Comparison of ENCODE assay signal across 24 cellular contexts in genomic region chr4:95114521-95114920, GRCh38.
A peak's percentile ranks its signal among the peaks of the same experiment; 100 is the strongest.
DNase-seq lines count a peak whose midpoint lies in the region; ATAC-seq and TF ChIP-seq lines count a peak whose summit lies in the region.
"Had no signal": no experiment of that assay in that cellular context is flagged by ENCODE, and none has a peak within 500 bp of the region (broad histone marks: within the 10 kb centered on the region; RNA-seq: fewer than 3 reads in every experiment).

No MANE protein-coding gene starts in this region.

- intact Hi-C loops in activated naive CD4-positive, alpha-beta T cell treated with anti-CD3 and anti-CD28 coated beads for 36 hours (cut with micrococcal nuclease): no loop called here
- intact Hi-C loops in esophagus squamous epithelium (cut with DNase I): no loop called here

- H3K36me3 ChIP-seq in esophagus squamous epithelium: no peaks in the 10 kb centered on the region
- H3K36me3 ChIP-seq: BLaER1 treated with 17β-estradiol and CSF1 and Interleukin-3, amounts not matched to agents 10 nM and 100 nM; Peyer's patch had no signal

- H3K27me3 Mint-ChIP-seq in activated naive CD4-positive, alpha-beta T cell treated with anti-CD3 and anti-CD28 coated beads for 36 hours (ENCODE audit: low read depth): no peaks in the 10 kb centered on the region
- H3K27me3 Mint-ChIP-seq: CD4-positive, alpha-beta T cell had no signal

- ATAC-seq in GM18502 (IDR thresholded peaks at IDR 0.05; ENCODE audit: poor library complexity, unreplicated experiment): no peak

- no peak for TF ChIP-seq POLR2A in esophagus squamous epithelium (IDR thresholded peaks at IDR 0.05)

- no peaks in the 10 kb centered on the region for H3K9me3 Mint-ChIP-seq in activated naive CD4-positive, alpha-beta T cell treated with anti-CD3 and anti-CD28 coated beads for 36 hours
- H3K9me3 Mint-ChIP-seq: CD4-positive, alpha-beta T cell had no signal

- H3K4me3 ChIP-seq in fibroblast of mammary gland (ENCODE audit: control insufficient read depth, low read depth, low read length): no peak overlapping the region
- H3K4me3 ChIP-seq in esophagus squamous epithelium: no peak overlapping the region
- H3K4me3 ChIP-seq: BLaER1 treated with 17β-estradiol and CSF1 and Interleukin-3, amounts not matched to agents 10 nM and 100 nM; Peyer's patch had no signal

- CTCF ChIA-PET in activated naive CD4-positive, alpha-beta T cell treated with anti-CD3 and anti-CD28 coated beads for 36 hours (lab: Charles Lee): no interaction called here

- H3K36me3 Mint-ChIP-seq in activated naive CD4-positive, alpha-beta T cell treated with anti-CD3 and anti-CD28 coated beads for 36 hours (ENCODE audit: low read depth): no peaks in the 10 kb centered on the region

- WGBS in esophagus squamous epithelium, 2 donors: 72 to 74% methylated on average over 3 of the region's 3 CpGs

- no peak overlapping the region for H3K4me3 Mint-ChIP-seq in activated naive CD4-positive, alpha-beta T cell treated with anti-CD3 and anti-CD28 coated beads for 36 hours
- H3K4me3 Mint-ChIP-seq: CD4-positive, alpha-beta T cell had no signal

- H3K4me1 ChIP-seq in esophagus squamous epithelium: no peaks in the 10 kb centered on the region
- H3K4me1 ChIP-seq: BLaER1 treated with 17β-estradiol and CSF1 and Interleukin-3, amounts not matched to agents 10 nM and 100 nM; Peyer's patch had no signal

- no peaks in the 10 kb centered on the region for H3K4me1 Mint-ChIP-seq in activated naive CD4-positive, alpha-beta T cell treated with anti-CD3 and anti-CD28 coated beads for 36 hours (ENCODE audit: low read depth)

- H3K27ac ChIP-seq in VCaP (peak overlapping the region; percentile 25), esophagus squamous epithelium (no peak overlapping the region)
- H3K27ac ChIP-seq: BLaER1 treated with 17β-estradiol and CSF1 and Interleukin-3, amounts not matched to agents 10 nM and 100 nM; Peyer's patch had no signal

- TF ChIP-seq CTCF in VCaP (conservative IDR thresholded peaks at IDR 0.05): no peak
- no peak for TF ChIP-seq CTCF in fibroblast of mammary gland (conservative IDR thresholded peaks at IDR 0.05; ENCODE audit: control insufficient read depth, insufficient read depth, low read depth, low read length)
- TF ChIP-seq CTCF in esophagus squamous epithelium (IDR thresholded peaks at IDR 0.05): no peak

- peak; percentile 19 for DNase-seq in activated naive CD4-positive, alpha-beta T cell treated with anti-CD3 and anti-CD28 coated beads for 36 hours
- DNase-seq in activated naive CD4-positive, alpha-beta T cell treated with Interleukin-2 at 50 U/mL for 16 hours: no peak
- DNase-seq in fibroblast of mammary gland (ENCODE audit: low read depth) (peak; percentile 19), DMS153 (lab: John Stamatoyannopoulos, UW) (no peak), activated T-cell treated with anti-CD3 and anti-CD28 coated beads for 4 hours (no peak), esophagus squamous epithelium (lab: John Stamatoyannopoulos, UW) (no peak)
- DNase-seq: AML-193; CD4-positive, alpha-beta T cell; COR-L47; DMS79 treated with DMSO at 0.1 percent for 48 hours; GF-D8; HCEC 1CT; Karpas-422; NCI-H1092; NCI-H1417 treated with DMSO at 0.1 percent for 48 hours; NCI-H1694 treated with DMSO at 0.1 percent for 48 hours; NCI-H2081; NCI-H2227 treated with DMSO at 0.1 percent for 48 hours; NCI-H526 treated with DMSO at 0.1 percent for 48 hours; Peyer's patch; SHP77 treated with DMSO at 0.1 percent for 48 hours had no signal

- no peak overlapping the region for H3K27ac Mint-ChIP-seq in activated naive CD4-positive, alpha-beta T cell treated with anti-CD3 and anti-CD28 coated beads for 36 hours
- H3K27ac Mint-ChIP-seq: CD4-positive, alpha-beta T cell had no signal

- H3K9me3 ChIP-seq in esophagus squamous epithelium: no peaks in the 10 kb centered on the region
- H3K9me3 ChIP-seq: BLaER1 treated with 17β-estradiol and CSF1 and Interleukin-3, amounts not matched to agents 10 nM and 100 nM; Peyer's patch had no signal

- H3K27me3 ChIP-seq in esophagus squamous epithelium: no peaks in the 10 kb centered on the region
- H3K27me3 ChIP-seq: BLaER1 treated with 17β-estradiol and CSF1 and Interleukin-3, amounts not matched to agents 10 nM and 100 nM; Peyer's patch had no signal

Comparison
In these comparisons a context has a peak if more than half of its experiments do, and no peak if none do; other contexts are left out.
1. DNase-seq: peak in activated naive CD4-positive, alpha-beta T cell treated with anti-CD3 and anti-CD28 coated beads for 36 hours (single experiment) and fibroblast of mammary gland (single experiment); none in activated naive CD4-positive, alpha-beta T cell treated with Interleukin-2 at 50 U/mL for 16 hours (single experiment), DMS153 (single experiment), activated T-cell treated with anti-CD3 and anti-CD28 coated beads for 4 hours (single experiment) and esophagus squamous epithelium (single experiment).